In genomic region chr19:31803819-31804446, GRCh38 we compare ENCODE assay signal across 29 cellular contexts.
"Had no signal": no experiment of that assay in that cellular context is flagged by ENCODE, and none has a peak within 500 bp of the region (broad histone marks: within the 10 kb centered on the region; RNA-seq: fewer than 3 reads in every experiment).

No MANE protein-coding gene starts in this region.

- H3K27me3 ChIP-seq: foreskin keratinocyte, gastroesophageal sphincter, ovary, testis, tibial artery, uterus had no signal

- H3K4me1 ChIP-seq: foreskin keratinocyte, gastroesophageal sphincter, heart right ventricle, psoas muscle, spleen, testis, tibial artery, uterus had no signal

- DNase-seq: effector CD8-positive, alpha-beta T cell; endodermal cell; foreskin keratinocyte; heart right ventricle; hippocampal formation; islet precursor cell; kidney glomerular epithelial cell; left colon; natural killer cell; occipital lobe; ovary; posterior cingulate gyrus; psoas muscle; right cardiac atrium; spleen; stimulated activated CD4-positive, alpha-beta T cell treated with anti-CD3 and anti-CD28 coated beads, Interleukin-4, amount 100 ng/mL, for 4 hours; stimulated activated naive CD8-positive, alpha-beta T cell treated with anti-CD3 and anti-CD28 coated beads, Interleukin-15, Interleukin-2, amounts not matched to agents 100 U/mL and 50 U/mL, for 24 hours; substantia nigra; testis; tibial artery; uterus had no signal

- H3K4me1 Mint-ChIP-seq: endodermal cell; natural killer cell; stimulated activated memory B cell treated with anti-CD40 and anti-IgM and Interleukin-4, amounts not matched to agents 10 μg/mL and 1 μg/mL and 100 μg/mL, for 72 hours had no signal

- H3K27ac Mint-ChIP-seq: dendritic cell treated with granulocyte-macrophage colony-stimulating factor and Interleukin-4, amounts not matched to agents 40 ng/mL and 50 ng/mL, for 4 days; endodermal cell; natural killer cell; stimulated activated memory B cell treated with anti-CD40 and anti-IgM and Interleukin-4, amounts not matched to agents 10 μg/mL and 1 μg/mL and 100 μg/mL, for 72 hours; type B pancreatic cell had no signal

- H3K4me3 Mint-ChIP-seq: dendritic cell treated with granulocyte-macrophage colony-stimulating factor and Interleukin-4, amounts not matched to agents 40 ng/mL and 50 ng/mL, for 4 days; endodermal cell; natural killer cell; stimulated activated memory B cell treated with anti-CD40 and anti-IgM and Interleukin-4, amounts not matched to agents 10 μg/mL and 1 μg/mL and 100 μg/mL, for 72 hours; type B pancreatic cell had no signal

- H3K36me3 ChIP-seq: gastroesophageal sphincter, heart right ventricle, ovary, spleen, tibial artery, uterus had no signal

- H3K27ac ChIP-seq: epithelial cell of prostate, foreskin keratinocyte, gastroesophageal sphincter, heart right ventricle, ovary, psoas muscle, skin epidermis, spleen, testis, tibial artery, uterus had no signal

- H3K27me3 Mint-ChIP-seq: dendritic cell treated with granulocyte-macrophage colony-stimulating factor and Interleukin-4, amounts not matched to agents 40 ng/mL and 50 ng/mL, for 4 days; stimulated activated memory B cell treated with anti-CD40 and anti-IgM and Interleukin-4, amounts not matched to agents 10 μg/mL and 1 μg/mL and 100 μg/mL, for 72 hours had no signal

- H3K9me3 ChIP-seq: gastroesophageal sphincter, heart right ventricle, ovary, psoas muscle, testis, tibial artery, uterus had no signal

- H3K9me3 Mint-ChIP-seq: dendritic cell treated with granulocyte-macrophage colony-stimulating factor and Interleukin-4, amounts not matched to agents 40 ng/mL and 50 ng/mL, for 4 days; endodermal cell; natural killer cell; type B pancreatic cell had no signal

- FAIRE-seq: colon had no signal

- H3K36me3 Mint-ChIP-seq: natural killer cell; stimulated activated memory B cell treated with anti-CD40 and anti-IgM and Interleukin-4, amounts not matched to agents 10 μg/mL and 1 μg/mL and 100 μg/mL, for 72 hours; type B pancreatic cell had no signal

- H3K4me3 ChIP-seq: gastroesophageal sphincter, heart right ventricle, ovary, psoas muscle, skin epidermis, spleen, testis, tibial artery, uterus had no signal

- ATAC-seq: esophagus mucosa; foreskin keratinocyte; gastroesophageal sphincter; heart right ventricle; left colon; natural killer cell; psoas muscle; right cardiac atrium; stimulated activated memory B cell treated with anti-CD40 and anti-IgM and Interleukin-4, amounts not matched to agents 10 μg/mL and 1 μg/mL and 100 μg/mL, for 72 hours; stimulated activated naive CD8-positive, alpha-beta T cell treated with anti-CD3 and anti-CD28 coated beads, Interleukin-15, Interleukin-2, amounts not matched to agents 100 U/mL and 50 U/mL, for 24 hours had no signal
